1 cellular context compared by ENCODE assay signal in the genomic region with DNA sequence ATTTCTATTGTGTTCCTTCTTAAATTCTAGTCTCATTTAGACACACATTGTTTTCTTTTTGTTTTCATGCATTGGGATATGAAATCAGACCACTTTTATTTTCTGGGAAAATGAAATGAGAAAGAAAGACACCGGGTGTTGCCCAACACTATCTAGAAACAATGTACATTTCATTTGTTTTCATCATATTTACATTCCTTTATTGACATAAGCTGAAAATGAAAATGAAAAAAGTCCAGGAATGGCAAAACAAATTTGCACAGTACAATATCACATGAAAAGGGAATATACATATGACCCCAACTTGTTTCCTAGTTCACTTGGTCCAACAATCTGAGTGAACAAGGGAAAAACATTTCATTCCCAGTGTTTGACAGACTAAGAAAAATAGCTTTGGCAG.
TF ChIP-seq lines count a peak whose summit lies in the region.

No MANE protein-coding gene starts in this region.

TF ChIP-seq in HepG2, 621 proteins besides CTCF, POLR2A, EP300 and RAD21 (continued from another document and continues in another):
- TF ChIP-seq, protein P1, sequence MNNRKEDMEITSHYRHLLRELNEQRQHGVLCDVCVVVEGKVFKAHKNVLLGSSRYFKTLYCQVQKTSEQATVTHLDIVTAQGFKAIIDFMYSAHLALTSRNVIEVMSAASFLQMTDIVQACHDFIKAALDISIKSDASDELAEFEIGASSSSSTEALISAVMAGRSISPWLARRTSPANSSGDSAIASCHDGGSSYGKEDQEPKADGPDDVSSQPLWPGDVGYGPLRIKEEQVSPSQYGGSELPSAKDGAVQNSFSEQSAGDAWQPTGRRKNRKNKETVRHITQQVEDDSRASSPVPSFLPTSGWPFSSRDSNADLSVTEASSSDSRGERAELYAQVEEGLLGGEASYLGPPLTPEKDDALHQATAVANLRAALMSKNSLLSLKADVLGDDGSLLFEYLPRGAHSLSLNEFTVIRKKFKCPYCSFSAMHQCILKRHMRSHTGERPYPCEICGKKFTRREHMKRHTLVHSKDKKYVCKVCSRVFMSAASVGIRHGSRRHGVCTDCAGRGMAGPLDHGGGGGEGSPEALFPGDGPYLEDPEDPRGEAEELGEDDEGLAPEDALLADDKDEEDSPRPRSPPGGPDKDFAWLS (CRISPR knock-in tag; IDR thresholded peaks at IDR 0.05; ENCODE audit: borderline replicate concordance) = no peak
- TF ChIP-seq, protein P2, sequence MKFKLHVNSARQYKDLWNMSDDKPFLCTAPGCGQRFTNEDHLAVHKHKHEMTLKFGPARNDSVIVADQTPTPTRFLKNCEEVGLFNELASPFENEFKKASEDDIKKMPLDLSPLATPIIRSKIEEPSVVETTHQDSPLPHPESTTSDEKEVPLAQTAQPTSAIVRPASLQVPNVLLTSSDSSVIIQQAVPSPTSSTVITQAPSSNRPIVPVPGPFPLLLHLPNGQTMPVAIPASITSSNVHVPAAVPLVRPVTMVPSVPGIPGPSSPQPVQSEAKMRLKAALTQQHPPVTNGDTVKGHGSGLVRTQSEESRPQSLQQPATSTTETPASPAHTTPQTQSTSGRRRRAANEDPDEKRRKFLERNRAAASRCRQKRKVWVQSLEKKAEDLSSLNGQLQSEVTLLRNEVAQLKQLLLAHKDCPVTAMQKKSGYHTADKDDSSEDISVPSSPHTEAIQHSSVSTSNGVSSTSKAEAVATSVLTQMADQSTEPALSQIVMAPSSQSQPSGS (CRISPR knock-in tag; IDR thresholded peaks at IDR 0.05) = no peak
- TF ChIP-seq KDM3A (CRISPR knock-in tag; IDR thresholded peaks at IDR 0.05; ENCODE audit: low read depth) (no peak), PCBP2 (optimal IDR thresholded peaks at IDR 0.05; ENCODE audit: low read depth, low read length, poor library complexity, severe bottlenecking) (no peak), CREM (IDR thresholded peaks at IDR 0.05) (peak; percentile 36; the same call in 1 of the 2 replicates), CREM (CRISPR knock-in tag; IDR thresholded peaks at IDR 0.05) (no peak), REXO4 (CRISPR knock-in tag; IDR thresholded peaks at IDR 0.05; ENCODE audit: borderline replicate concordance) (no peak), ZNF33A (CRISPR knock-in tag; IDR thresholded peaks at IDR 0.05; ENCODE audit: borderline replicate concordance) (no peak), ZNF207 (IDR thresholded peaks at IDR 0.05; ENCODE audit: borderline replicate concordance) (no peak), JDP2 (CRISPR knock-in tag; IDR thresholded peaks at IDR 0.05; ENCODE audit: borderline replicate concordance) (no peak), TCF7 (IDR thresholded peaks at IDR 0.05; ENCODE audit: low read depth) (peak; percentile 33; the same call in 1 of the 2 replicates), ZNF7 (CRISPR knock-in tag; IDR thresholded peaks at IDR 0.05) (no peak), NFKB2 (CRISPR knock-in tag; IDR thresholded peaks at IDR 0.05; ENCODE audit: borderline replicate concordance) (no peak), ZNF263 (CRISPR knock-in tag; IDR thresholded peaks at IDR 0.05) (no peak), NKX3-1 (CRISPR knock-in tag; IDR thresholded peaks at IDR 0.05) (no peak), HOXA9 (CRISPR knock-in tag; IDR thresholded peaks at IDR 0.05; ENCODE audit: borderline replicate concordance) (no peak), TAF1 (CRISPR knock-in tag; IDR thresholded peaks at IDR 0.05) (no peak), ZNF572 (CRISPR knock-in tag; IDR thresholded peaks at IDR 0.05) (no peak), NR2F6 (IDR thresholded peaks at IDR 0.05) (peak; percentile 61), NR2F6 (CRISPR knock-in tag; IDR thresholded peaks at IDR 0.05) (0 out of 2 replicates have a peak, but pooled peaks have one; percentile 17), SKI (IDR thresholded peaks at IDR 0.05; ENCODE audit: partially characterized antibody) (no peak), ZKSCAN5 (CRISPR knock-in tag; IDR thresholded peaks at IDR 0.05) (no peak), PHB2 (IDR thresholded peaks at IDR 0.05; ENCODE audit: partially characterized antibody) (no peak), SSRP1 (CRISPR knock-in tag; IDR thresholded peaks at IDR 0.05) (no peak), MIXL1 (CRISPR knock-in tag; IDR thresholded peaks at IDR 0.05) (no peak), SMYD3 (CRISPR knock-in tag; IDR thresholded peaks at IDR 0.05) (no peak), SRY (CRISPR knock-in tag; IDR thresholded peaks at IDR 0.05) (no peak)
- TF ChIP-seq, protein P3, sequence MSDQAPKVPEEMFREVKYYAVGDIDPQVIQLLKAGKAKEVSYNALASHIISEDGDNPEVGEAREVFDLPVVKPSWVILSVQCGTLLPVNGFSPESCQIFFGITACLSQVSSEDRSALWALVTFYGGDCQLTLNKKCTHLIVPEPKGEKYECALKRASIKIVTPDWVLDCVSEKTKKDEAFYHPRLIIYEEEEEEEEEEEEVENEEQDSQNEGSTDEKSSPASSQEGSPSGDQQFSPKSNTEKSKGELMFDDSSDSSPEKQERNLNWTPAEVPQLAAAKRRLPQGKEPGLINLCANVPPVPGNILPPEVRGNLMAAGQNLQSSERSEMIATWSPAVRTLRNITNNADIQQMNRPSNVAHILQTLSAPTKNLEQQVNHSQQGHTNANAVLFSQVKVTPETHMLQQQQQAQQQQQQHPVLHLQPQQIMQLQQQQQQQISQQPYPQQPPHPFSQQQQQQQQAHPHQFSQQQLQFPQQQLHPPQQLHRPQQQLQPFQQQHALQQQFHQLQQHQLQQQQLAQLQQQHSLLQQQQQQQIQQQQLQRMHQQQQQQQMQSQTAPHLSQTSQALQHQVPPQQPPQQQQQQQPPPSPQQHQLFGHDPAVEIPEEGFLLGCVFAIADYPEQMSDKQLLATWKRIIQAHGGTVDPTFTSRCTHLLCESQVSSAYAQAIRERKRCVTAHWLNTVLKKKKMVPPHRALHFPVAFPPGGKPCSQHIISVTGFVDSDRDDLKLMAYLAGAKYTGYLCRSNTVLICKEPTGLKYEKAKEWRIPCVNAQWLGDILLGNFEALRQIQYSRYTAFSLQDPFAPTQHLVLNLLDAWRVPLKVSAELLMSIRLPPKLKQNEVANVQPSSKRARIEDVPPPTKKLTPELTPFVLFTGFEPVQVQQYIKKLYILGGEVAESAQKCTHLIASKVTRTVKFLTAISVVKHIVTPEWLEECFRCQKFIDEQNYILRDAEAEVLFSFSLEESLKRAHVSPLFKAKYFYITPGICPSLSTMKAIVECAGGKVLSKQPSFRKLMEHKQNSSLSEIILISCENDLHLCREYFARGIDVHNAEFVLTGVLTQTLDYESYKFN (CRISPR knock-in tag; conservative IDR thresholded peaks at IDR 0.05) = 0 out of 2 replicates have a peak, but pooled peaks have one; percentile 24
- TF ChIP-seq, protein P4, sequence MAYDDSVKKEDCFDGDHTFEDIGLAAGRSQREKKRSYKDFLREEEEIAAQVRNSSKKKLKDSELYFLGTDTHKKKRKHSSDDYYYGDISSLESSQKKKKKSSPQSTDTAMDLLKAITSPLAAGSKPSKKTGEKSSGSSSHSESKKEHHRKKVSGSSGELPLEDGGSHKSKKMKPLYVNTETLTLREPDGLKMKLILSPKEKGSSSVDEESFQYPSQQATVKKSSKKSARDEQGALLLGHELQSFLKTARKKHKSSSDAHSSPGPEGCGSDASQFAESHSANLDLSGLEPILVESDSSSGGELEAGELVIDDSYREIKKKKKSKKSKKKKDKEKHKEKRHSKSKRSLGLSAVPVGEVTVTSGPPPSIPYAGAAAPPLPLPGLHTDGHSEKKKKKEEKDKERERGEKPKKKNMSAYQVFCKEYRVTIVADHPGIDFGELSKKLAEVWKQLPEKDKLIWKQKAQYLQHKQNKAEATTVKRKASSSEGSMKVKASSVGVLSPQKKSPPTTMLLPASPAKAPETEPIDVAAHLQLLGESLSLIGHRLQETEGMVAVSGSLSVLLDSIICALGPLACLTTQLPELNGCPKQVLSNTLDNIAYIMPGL (CRISPR knock-in tag; IDR thresholded peaks at IDR 0.05; ENCODE audit: borderline replicate concordance in 1 of 2, low read depth in 1 of 2) = no peak
- TF ChIP-seq, protein P5, sequence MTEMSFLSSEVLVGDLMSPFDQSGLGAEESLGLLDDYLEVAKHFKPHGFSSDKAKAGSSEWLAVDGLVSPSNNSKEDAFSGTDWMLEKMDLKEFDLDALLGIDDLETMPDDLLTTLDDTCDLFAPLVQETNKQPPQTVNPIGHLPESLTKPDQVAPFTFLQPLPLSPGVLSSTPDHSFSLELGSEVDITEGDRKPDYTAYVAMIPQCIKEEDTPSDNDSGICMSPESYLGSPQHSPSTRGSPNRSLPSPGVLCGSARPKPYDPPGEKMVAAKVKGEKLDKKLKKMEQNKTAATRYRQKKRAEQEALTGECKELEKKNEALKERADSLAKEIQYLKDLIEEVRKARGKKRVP (CRISPR knock-in tag; IDR thresholded peaks at IDR 0.05) = 0 out of 4 replicates have a peak, but pooled peaks of 1 of the 2 experiments have one; percentile 45
- TF ChIP-seq, protein P6, sequence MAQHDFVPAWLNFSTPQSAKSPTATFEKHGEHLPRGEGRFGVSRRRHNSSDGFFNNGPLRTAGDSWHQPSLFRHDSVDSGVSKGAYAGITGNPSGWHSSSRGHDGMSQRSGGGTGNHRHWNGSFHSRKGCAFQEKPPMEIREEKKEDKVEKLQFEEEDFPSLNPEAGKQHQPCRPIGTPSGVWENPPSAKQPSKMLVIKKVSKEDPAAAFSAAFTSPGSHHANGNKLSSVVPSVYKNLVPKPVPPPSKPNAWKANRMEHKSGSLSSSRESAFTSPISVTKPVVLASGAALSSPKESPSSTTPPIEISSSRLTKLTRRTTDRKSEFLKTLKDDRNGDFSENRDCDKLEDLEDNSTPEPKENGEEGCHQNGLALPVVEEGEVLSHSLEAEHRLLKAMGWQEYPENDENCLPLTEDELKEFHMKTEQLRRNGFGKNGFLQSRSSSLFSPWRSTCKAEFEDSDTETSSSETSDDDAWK (CRISPR knock-in tag; IDR thresholded peaks at IDR 0.05) = no peak
- TF ChIP-seq, protein P7, sequence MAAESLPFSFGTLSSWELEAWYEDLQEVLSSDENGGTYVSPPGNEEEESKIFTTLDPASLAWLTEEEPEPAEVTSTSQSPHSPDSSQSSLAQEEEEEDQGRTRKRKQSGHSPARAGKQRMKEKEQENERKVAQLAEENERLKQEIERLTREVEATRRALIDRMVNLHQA (CRISPR knock-in tag; IDR thresholded peaks at IDR 0.05) = no peak
- TF ChIP-seq, protein P8, sequence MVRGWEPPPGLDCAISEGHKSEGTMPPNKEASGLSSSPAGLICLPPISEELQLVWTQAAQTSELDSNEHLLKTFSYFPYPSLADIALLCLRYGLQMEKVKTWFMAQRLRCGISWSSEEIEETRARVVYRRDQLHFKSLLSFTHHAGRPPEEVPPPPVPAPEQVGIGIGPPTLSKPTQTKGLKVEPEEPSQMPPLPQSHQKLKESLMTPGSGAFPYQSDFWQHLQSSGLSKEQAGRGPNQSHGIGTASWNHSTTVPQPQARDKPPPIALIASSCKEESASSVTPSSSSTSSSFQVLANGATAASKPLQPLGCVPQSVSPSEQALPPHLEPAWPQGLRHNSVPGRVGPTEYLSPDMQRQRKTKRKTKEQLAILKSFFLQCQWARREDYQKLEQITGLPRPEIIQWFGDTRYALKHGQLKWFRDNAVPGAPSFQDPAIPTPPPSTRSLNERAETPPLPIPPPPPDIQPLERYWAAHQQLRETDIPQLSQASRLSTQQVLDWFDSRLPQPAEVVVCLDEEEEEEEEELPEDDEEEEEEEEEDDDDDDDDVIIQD (CRISPR knock-in tag; IDR thresholded peaks at IDR 0.05; ENCODE audit: low read depth) = no peak
- TF ChIP-seq, protein P9, sequence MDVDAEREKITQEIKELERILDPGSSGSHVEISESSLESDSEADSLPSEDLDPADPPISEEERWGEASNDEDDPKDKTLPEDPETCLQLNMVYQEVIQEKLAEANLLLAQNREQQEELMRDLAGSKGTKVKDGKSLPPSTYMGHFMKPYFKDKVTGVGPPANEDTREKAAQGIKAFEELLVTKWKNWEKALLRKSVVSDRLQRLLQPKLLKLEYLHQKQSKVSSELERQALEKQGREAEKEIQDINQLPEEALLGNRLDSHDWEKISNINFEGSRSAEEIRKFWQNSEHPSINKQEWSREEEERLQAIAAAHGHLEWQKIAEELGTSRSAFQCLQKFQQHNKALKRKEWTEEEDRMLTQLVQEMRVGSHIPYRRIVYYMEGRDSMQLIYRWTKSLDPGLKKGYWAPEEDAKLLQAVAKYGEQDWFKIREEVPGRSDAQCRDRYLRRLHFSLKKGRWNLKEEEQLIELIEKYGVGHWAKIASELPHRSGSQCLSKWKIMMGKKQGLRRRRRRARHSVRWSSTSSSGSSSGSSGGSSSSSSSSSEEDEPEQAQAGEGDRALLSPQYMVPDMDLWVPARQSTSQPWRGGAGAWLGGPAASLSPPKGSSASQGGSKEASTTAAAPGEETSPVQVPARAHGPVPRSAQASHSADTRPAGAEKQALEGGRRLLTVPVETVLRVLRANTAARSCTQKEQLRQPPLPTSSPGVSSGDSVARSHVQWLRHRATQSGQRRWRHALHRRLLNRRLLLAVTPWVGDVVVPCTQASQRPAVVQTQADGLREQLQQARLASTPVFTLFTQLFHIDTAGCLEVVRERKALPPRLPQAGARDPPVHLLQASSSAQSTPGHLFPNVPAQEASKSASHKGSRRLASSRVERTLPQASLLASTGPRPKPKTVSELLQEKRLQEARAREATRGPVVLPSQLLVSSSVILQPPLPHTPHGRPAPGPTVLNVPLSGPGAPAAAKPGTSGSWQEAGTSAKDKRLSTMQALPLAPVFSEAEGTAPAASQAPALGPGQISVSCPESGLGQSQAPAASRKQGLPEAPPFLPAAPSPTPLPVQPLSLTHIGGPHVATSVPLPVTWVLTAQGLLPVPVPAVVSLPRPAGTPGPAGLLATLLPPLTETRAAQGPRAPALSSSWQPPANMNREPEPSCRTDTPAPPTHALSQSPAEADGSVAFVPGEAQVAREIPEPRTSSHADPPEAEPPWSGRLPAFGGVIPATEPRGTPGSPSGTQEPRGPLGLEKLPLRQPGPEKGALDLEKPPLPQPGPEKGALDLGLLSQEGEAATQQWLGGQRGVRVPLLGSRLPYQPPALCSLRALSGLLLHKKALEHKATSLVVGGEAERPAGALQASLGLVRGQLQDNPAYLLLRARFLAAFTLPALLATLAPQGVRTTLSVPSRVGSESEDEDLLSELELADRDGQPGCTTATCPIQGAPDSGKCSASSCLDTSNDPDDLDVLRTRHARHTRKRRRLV (CRISPR knock-in tag; IDR thresholded peaks at IDR 0.05) = no peak
- TF ChIP-seq, protein P10, sequence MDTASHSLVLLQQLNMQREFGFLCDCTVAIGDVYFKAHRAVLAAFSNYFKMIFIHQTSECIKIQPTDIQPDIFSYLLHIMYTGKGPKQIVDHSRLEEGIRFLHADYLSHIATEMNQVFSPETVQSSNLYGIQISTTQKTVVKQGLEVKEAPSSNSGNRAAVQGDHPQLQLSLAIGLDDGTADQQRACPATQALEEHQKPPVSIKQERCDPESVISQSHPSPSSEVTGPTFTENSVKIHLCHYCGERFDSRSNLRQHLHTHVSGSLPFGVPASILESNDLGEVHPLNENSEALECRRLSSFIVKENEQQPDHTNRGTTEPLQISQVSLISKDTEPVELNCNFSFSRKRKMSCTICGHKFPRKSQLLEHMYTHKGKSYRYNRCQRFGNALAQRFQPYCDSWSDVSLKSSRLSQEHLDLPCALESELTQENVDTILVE (CRISPR knock-in tag; IDR thresholded peaks at IDR 0.05) = no peak
- TF ChIP-seq, protein P11, sequence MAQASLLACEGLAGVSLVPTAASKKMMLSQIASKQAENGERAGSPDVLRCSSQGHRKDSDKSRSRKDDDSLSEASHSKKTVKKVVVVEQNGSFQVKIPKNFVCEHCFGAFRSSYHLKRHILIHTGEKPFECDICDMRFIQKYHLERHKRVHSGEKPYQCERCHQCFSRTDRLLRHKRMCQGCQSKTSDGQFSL (CRISPR knock-in tag; IDR thresholded peaks at IDR 0.05) = no peak
